In genomic region chr10:80357000-80357803, GRCh38 we compare ENCODE assay signal across 8 cellular contexts. TPM values are rescaled to one million over a fixed set of nuclear protein-coding genes. Genes with fewer than 3 reads are reported as not detected.
DNase-seq lines count a peak whose midpoint lies in the region; ATAC-seq and TF ChIP-seq lines count a peak whose summit lies in the region.

No MANE protein-coding gene starts in this region.

- BruUV-seq in PC-3 (replicated peaks; lab: Mats Ljungman, UMichigan): no TSS peak

- H3K27ac Mint-ChIP-seq in activated CD4-positive, alpha-beta T cell treated with anti-CD3 and anti-CD28 coated beads, Interleukin-2, amount 10 ng/mL, durations not matched to agents 24 days and 14 days: no peak overlapping the region

- ATAC-seq in right lobe of liver (peak; percentile 65 to 85 (median 78)), GM18873 (IDR thresholded peaks at IDR 0.05; ENCODE audit: low FRiP score, unreplicated experiment) (no peak), PC-3 (no peak)

- POLR2A ChIA-PET in PC-3 (lab: Charles Lee; ENCODE audit: unreplicated experiment): no interaction called here

- peaks cover 44% of the 10 kb centered on the region for H3K27me3 Mint-ChIP-seq in activated CD4-positive, alpha-beta T cell treated with anti-CD3 and anti-CD28 coated beads, Interleukin-2, amount 10 ng/mL, durations not matched to agents 24 days and 14 days

- no peaks in the 10 kb centered on the region for H3F3A ChIP-seq in PC-3 (ENCODE audit: low read length, unreplicated experiment)

- TF ChIP-seq EP300 in tibial nerve (IDR thresholded peaks at IDR 0.05): no peak

- H3K4me1 Mint-ChIP-seq in activated CD4-positive, alpha-beta T cell treated with anti-CD3 and anti-CD28 coated beads, Interleukin-2, amount 10 ng/mL, durations not matched to agents 24 days and 14 days: peaks cover 2% of the 10 kb centered on the region

- CTCF ChIA-PET in PC-3 (lab: Charles Lee): no interaction called here

- H4K20me1 ChIP-seq in PC-3 (ENCODE audit: low read length): no peaks in the 10 kb centered on the region

- TF ChIP-seq CTCF in astrocyte of the spinal cord (IDR thresholded peaks at IDR 0.05; ENCODE audit: low read depth, low read length) (no peak), right lobe of liver (IDR thresholded peaks at IDR 0.05) (no peak), tibial nerve (IDR thresholded peaks at IDR 0.05) (no peak), PC-3 (conservative IDR thresholded peaks at IDR 0.05; ENCODE audit: low read depth, low read length) (no peak)

- H3K79me2 ChIP-seq in PC-3 (ENCODE audit: low read length): no peaks in the 10 kb centered on the region

- no peak for DNase-seq in activated CD4-positive, alpha-beta T cell treated with anti-CD3 and anti-CD28 coated beads, Interleukin-2, amount 10 ng/mL, durations not matched to agents 24 days and 14 days
- no peak for DNase-seq in activated CD4-positive, alpha-beta T cell treated with anti-CD3 and anti-CD28 coated beads for 1 hour
- DNase-seq in astrocyte of the spinal cord (ENCODE audit: low read depth, low spot score) (no peak), right lobe of liver (peak; percentile 62 to 68 (median 66)), tibial nerve (ENCODE audit: low spot score in 2 of 2) (no peak), UCSD-AML1 (lab: John Stamatoyannopoulos, UW; ENCODE audit: unreplicated experiment) (no peak), PC-3 (no peak)

- no peak for TF ChIP-seq POLR2A in right lobe of liver (IDR thresholded peaks at IDR 0.05)
- no peak for TF ChIP-seq POLR2A in tibial nerve (IDR thresholded peaks at IDR 0.05)

- H3K36me3 ChIP-seq in right lobe of liver (no peaks in the 10 kb centered on the region), tibial nerve (no peaks in the 10 kb centered on the region), PC-3 (ENCODE audit: low read depth, low read length) (no peaks in the 10 kb centered on the region)

- no peaks in the 10 kb centered on the region for H3K36me3 Mint-ChIP-seq in activated CD4-positive, alpha-beta T cell treated with anti-CD3 and anti-CD28 coated beads, Interleukin-2, amount 10 ng/mL, durations not matched to agents 24 days and 14 days (ENCODE audit: low read depth)

- no peaks in the 10 kb centered on the region for H3K27me3 ChIP-seq in right lobe of liver
- peaks cover 0 to 30% of the 10 kb centered on the region in 2 donors for H3K27me3 ChIP-seq in tibial nerve
- H3K27me3 ChIP-seq in PC-3 (ENCODE audit: low read length): no peaks in the 10 kb centered on the region

- no peak overlapping the region for H3K4me2 ChIP-seq in PC-3 (ENCODE audit: low read length)

- in situ Hi-C loops in astrocyte of the spinal cord (cut with HindIII; ENCODE audit: low sequenced_read_pairs): no loop called here

- H2AFZ ChIP-seq in PC-3 (ENCODE audit: low read length): no peak overlapping the region

- H3K4me3 ChIP-seq in astrocyte of the spinal cord (ENCODE audit: low read depth, low read length) (peak overlapping the region; percentile 17), right lobe of liver (peak overlapping the region; percentile 27 to 49 (median 43)), tibial nerve (peak overlapping the region in 3 of 4 donors; percentile 23 to 48 (median 27)), PC-3 (ENCODE audit: low read length) (no peak overlapping the region)

- WGBS in right lobe of liver (ENCODE audit: insufficient coverage, low coverage, low lambda C conversion rate, missing lambda C conversion rate): 10% methylated on average over 33 of the region's 47 CpGs
- 9 to 11% methylated on average over 46 to 47 of the region's 47 CpGs for WGBS in tibial nerve, 2 donors

- H3K4me1 ChIP-seq in right lobe of liver (no peaks in the 10 kb centered on the region), tibial nerve (peaks cover 0 to 15% (median 6%) of the 10 kb centered on the region in 4 donors), PC-3 (ENCODE audit: insufficient read depth, low read length) (no peaks in the 10 kb centered on the region)

- H3K9me2 ChIP-seq in PC-3 (replicated peaks; ENCODE audit: low read length): no peaks in the 10 kb centered on the region

- no peaks in the 10 kb centered on the region for H3K9me3 ChIP-seq in right lobe of liver
- H3K9me3 ChIP-seq in tibial nerve: no peaks in the 10 kb centered on the region
- H3K9me3 ChIP-seq in PC-3 (ENCODE audit: low read length): no peaks in the 10 kb centered on the region

- H3K9me3 Mint-ChIP-seq in activated CD4-positive, alpha-beta T cell treated with anti-CD3 and anti-CD28 coated beads, Interleukin-2, amount 10 ng/mL, durations not matched to agents 24 days and 14 days: no peaks in the 10 kb centered on the region

- no peak overlapping the region for H3K9ac ChIP-seq in PC-3 (ENCODE audit: low read length)

- peak overlapping the region; percentile 73 for H3K4me3 Mint-ChIP-seq in activated CD4-positive, alpha-beta T cell treated with anti-CD3 and anti-CD28 coated beads, Interleukin-2, amount 10 ng/mL, durations not matched to agents 24 days and 14 days

- intact Hi-C loops in activated CD4-positive, alpha-beta T cell treated with anti-CD3 and anti-CD28 coated beads, Interleukin-2, amount 10 ng/mL, durations not matched to agents 24 days and 14 days (cut with micrococcal nuclease): no loop called here
- intact Hi-C loops in right lobe of liver (cut with DNase I): no loop called here
- intact Hi-C loops in PC-3 (cut with micrococcal nuclease): no loop called here

- H3K27ac ChIP-seq in right lobe of liver (no peak overlapping the region), tibial nerve (no peak overlapping the region), PC-3 (ENCODE audit: low read length) (no peak overlapping the region)

RNA-seq across cellular contexts. Expression of gene DYDC2, which starts 0.6 kb away (rescaled TPM):
- not detected in 2 replicates for total RNA-seq in activated CD4-positive, alpha-beta T cell treated with anti-CD3 and anti-CD28 coated beads, Interleukin-2, amount 10 ng/mL, durations not matched to agents 24 days and 14 days
- total RNA-seq in right lobe of liver (1 to 10 TPM in 2 of 6 experiments, under 1 TPM in 2, not detected in 2; 0.34 to 2.5 (median 0.84) TPM), tibial nerve (not detected), PC-3 (2014; rRNA removed) (not detected in 2 replicates)

RNA-seq across cellular contexts. Expression of gene DYDC1, which starts 0.6 kb away (rescaled TPM):
- not detected in 2 replicates for total RNA-seq in activated CD4-positive, alpha-beta T cell treated with anti-CD3 and anti-CD28 coated beads, Interleukin-2, amount 10 ng/mL, durations not matched to agents 24 days and 14 days
- total RNA-seq in right lobe of liver: not detected
- total RNA-seq in tibial nerve: not detected
- total RNA-seq in PC-3 (2014; rRNA removed): not detected in 2 replicates

RNA-seq across cellular contexts. Expression of gene PRXL2A, which starts 51.1 kb away (rescaled TPM):
- 14.8 and 16.4 TPM in 2 replicates for total RNA-seq in activated CD4-positive, alpha-beta T cell treated with anti-CD3 and anti-CD28 coated beads, Interleukin-2, amount 10 ng/mL, durations not matched to agents 24 days and 14 days
- total RNA-seq in right lobe of liver (10 to 100 TPM; 41.3 to 89.8 (median 80.5) TPM), tibial nerve (100 to 1,000 TPM in 3 of 4 donors, 10 to 100 TPM in 1; 94.5 to 176 (median 128) TPM), PC-3 (2014; rRNA removed) (not detected in 2 replicates)

Comparison
In these comparisons a context has a peak if more than half of its experiments do, and no peak if none do; other contexts are left out.
1. DNase-seq: peak in right lobe of liver (3 of 3); none in activated CD4-positive, alpha-beta T cell treated with anti-CD3 and anti-CD28 coated beads, Interleukin-2, amount 10 ng/mL, durations not matched to agents 24 days and 14 days (single experiment), activated CD4-positive, alpha-beta T cell treated with anti-CD3 and anti-CD28 coated beads for 1 hour (single experiment), astrocyte of the spinal cord (single experiment), tibial nerve (0 of 2), UCSD-AML1 (single experiment) and PC-3 (single experiment).
2. ATAC-seq: peak in right lobe of liver (4 of 4); none in GM18873 (single experiment) and PC-3 (single experiment).
3. RNA of gene PRXL2A, which starts 51.1 kb away (total RNA-seq): 94.5 to 176 TPM in tibial nerve, 41.3 to 89.8 TPM in right lobe of liver and 14.8 to 16.4 TPM in activated CD4-positive, alpha-beta T cell treated with anti-CD3 and anti-CD28 coated beads, Interleukin-2, amount 10 ng/mL, durations not matched to agents 24 days and 14 days; not detected in PC-3; every median in the first group is over 10 times any median in the second.